Comparison of ENCODE assay signal across 9 cellular contexts in the genomic region with DNA sequence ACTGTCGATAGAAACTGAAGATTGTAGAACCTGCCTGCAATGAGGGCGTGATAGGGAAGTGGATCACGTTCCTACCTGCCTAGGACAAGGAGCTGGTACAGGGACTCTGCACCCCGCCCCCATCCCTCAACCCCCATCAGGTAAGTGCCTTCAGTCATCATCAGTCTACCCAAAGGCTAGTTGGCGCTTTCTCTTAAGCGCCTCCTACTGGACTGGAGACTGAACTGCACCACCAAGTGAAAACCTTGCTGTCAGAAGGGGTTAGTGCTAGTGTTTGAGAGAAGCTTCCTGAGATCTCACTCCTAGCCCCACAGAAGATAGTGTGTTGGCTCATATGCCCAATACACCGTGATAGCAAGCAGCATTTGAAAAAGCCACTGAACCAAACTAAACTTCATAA.
DNase-seq lines count a peak whose midpoint lies in the region; ATAC-seq and TF ChIP-seq lines count a peak whose summit lies in the region.
"Had no signal": no experiment of that assay in that cellular context is flagged by ENCODE, and none has a peak within 500 bp of the region (broad histone marks: within the 10 kb centered on the region; RNA-seq: fewer than 3 reads in every experiment).

No MANE protein-coding gene starts in this region.

- H3K4me3 ChIP-seq in Jurkat, Clone E6-1 (ENCODE audit: low read length): no peak overlapping the region
- H3K4me3 ChIP-seq in foreskin fibroblast (ENCODE audit: low read depth in 1 of 2, low read length in 2 of 2): no peak overlapping the region
- H3K4me3 ChIP-seq in body of pancreas: no peak overlapping the region

- H3K27ac Mint-ChIP-seq in T-helper 2 cell treated with Interferon-gamma antibody and Interleukin-4, amounts not matched to agents 5 μg/mL and 100 μg/mL, for 36 hours: no peak overlapping the region

- H3K9me3 ChIP-seq in body of pancreas: no peaks in the 10 kb centered on the region

- no peaks in the 10 kb centered on the region for H3K27me3 Mint-ChIP-seq in T-helper 2 cell treated with Interferon-gamma antibody and Interleukin-4, amounts not matched to agents 5 μg/mL and 100 μg/mL, for 36 hours (ENCODE audit: low read depth)

- peak; percentile 51 for DNase-seq in Jurkat, Clone E6-1 (ENCODE audit: low read depth, low spot score)
- no peak for DNase-seq in foreskin fibroblast
- DNase-seq in T-helper 2 cell treated with Interferon-gamma antibody and Interleukin-4, amounts not matched to agents 5 μg/mL and 100 μg/mL, for 36 hours (ENCODE audit: low spot score): no peak
- no peak for DNase-seq in body of pancreas
- DNase-seq: hippocampal formation had no signal

- no peak overlapping the region for H3K4me3 Mint-ChIP-seq in T-helper 2 cell treated with Interferon-gamma antibody and Interleukin-4, amounts not matched to agents 5 μg/mL and 100 μg/mL, for 36 hours

- H3K9me3 Mint-ChIP-seq in T-helper 2 cell treated with Interferon-gamma antibody and Interleukin-4, amounts not matched to agents 5 μg/mL and 100 μg/mL, for 36 hours: no peaks in the 10 kb centered on the region

- H3K36me3 ChIP-seq in body of pancreas (replicated peaks in 1 of 2; ENCODE audit: insufficient read depth in 1 of 2, low read depth in 2 of 2): no peaks in the 10 kb centered on the region

- ATAC-seq in GM21367 (IDR thresholded peaks at IDR 0.05; ENCODE audit: unreplicated experiment) (peak; percentile 93), body of pancreas (no peak), GM19452 (IDR thresholded peaks at IDR 0.05; ENCODE audit: unreplicated experiment) (no peak), HG02840 (IDR thresholded peaks at IDR 0.05; ENCODE audit: low FRiP score, unreplicated experiment) (no peak)

- H3K36me3 Mint-ChIP-seq in T-helper 2 cell treated with Interferon-gamma antibody and Interleukin-4, amounts not matched to agents 5 μg/mL and 100 μg/mL, for 36 hours (ENCODE audit: low read depth): no peaks in the 10 kb centered on the region

- no peaks in the 10 kb centered on the region for H3K4me1 ChIP-seq in body of pancreas

- H3K27ac ChIP-seq in body of pancreas: no peak overlapping the region

- 45 to 49% methylated on average over 6 to 7 of the region's 7 CpGs for WGBS in body of pancreas, 2 donors

- H3K27me3 ChIP-seq in body of pancreas: no peaks in the 10 kb centered on the region

- H3K4me1 Mint-ChIP-seq in T-helper 2 cell treated with Interferon-gamma antibody and Interleukin-4, amounts not matched to agents 5 μg/mL and 100 μg/mL, for 36 hours (ENCODE audit: low read depth): no peaks in the 10 kb centered on the region

- no peak for TF ChIP-seq POLR2A in body of pancreas (IDR thresholded peaks at IDR 0.05)

- intact Hi-C loops in body of pancreas (cut with DNase I): no loop called here

- TF ChIP-seq CTCF in GM12872 (IDR thresholded peaks at IDR 0.05; ENCODE audit: insufficient read depth, low read depth, low read length): peak; percentile 85
- TF ChIP-seq CTCF in foreskin fibroblast (IDR thresholded peaks at IDR 0.05; ENCODE audit: low read depth, low read length): peak; percentile 23
- TF ChIP-seq CTCF in body of pancreas (IDR thresholded peaks at IDR 0.05): no peak

Comparison
In these comparisons a context has a peak if more than half of its experiments do, and no peak if none do; other contexts are left out.
1. CTCF ChIP-seq: peak in GM12872 (single experiment) and foreskin fibroblast (single experiment); none in body of pancreas (0 of 7).